Comparison of ENCODE assay signal across 8 cellular contexts in genomic region chr4:16626945-16627344, GRCh38.
A peak's percentile ranks its signal among the peaks of the same experiment; 100 is the strongest.
DNase-seq lines count a peak whose midpoint lies in the region; ATAC-seq and TF ChIP-seq lines count a peak whose summit lies in the region.
"Had no signal": no experiment of that assay in that cellular context is flagged by ENCODE, and none has a peak within 500 bp of the region (broad histone marks: within the 10 kb centered on the region; RNA-seq: fewer than 3 reads in every experiment).

No MANE protein-coding gene starts in this region.

- peak overlapping the region; percentile 98 for H4K91ac ChIP-seq in IMR-90 (ENCODE audit: insufficient read depth, low read depth, low read length)

- H2BK120ac ChIP-seq in IMR-90 (ENCODE audit: low read depth, low read length) = peak overlapping the region; percentile 99

- TF ChIP-seq CTCF in IMR-90 (conservative IDR thresholded peaks at IDR 0.05; ENCODE audit: low read depth, low read length) (no peak), cardiac fibroblast (IDR thresholded peaks at IDR 0.05; ENCODE audit: low read depth, low read length) (no peak), progenitor cell of endocrine pancreas (IDR thresholded peaks at IDR 0.05; ENCODE audit: unreplicated experiment) (no peak)

- H3K27me3 ChIP-seq in IMR-90 (ENCODE audit: control insufficient read depth, insufficient read depth, low read length) = no peaks in the 10 kb centered on the region
- H3K27me3 ChIP-seq in aorta (ENCODE audit: control insufficient read depth in 1 of 2, insufficient read depth in 2 of 2, low read length in 1 of 2) = no peaks in the 10 kb centered on the region

- H3K9me3 ChIP-seq in IMR-90 (ENCODE audit: control insufficient read depth, insufficient read depth, low read length) (no peaks in the 10 kb centered on the region), aorta (ENCODE audit: control insufficient read depth, low read length) (no peaks in the 10 kb centered on the region)

- H3K23ac ChIP-seq in IMR-90 (ENCODE audit: low read depth, low read length) = peak overlapping the region; percentile 87; the same call in 1 of the 2 replicates

- no peaks in the 10 kb centered on the region for H3K4me1 Mint-ChIP-seq in progenitor cell of endocrine pancreas (ENCODE audit: low read depth)
- H3K4me1 Mint-ChIP-seq in activated T-helper 1 cell treated with anti-CD3 and anti-CD28 coated beads, Interleukin-12 subunit alpha, Interleukin-12 subunit beta, Interleukin-2, Interleukin-4 antibody, amounts not matched to agents 30 ng/mL and 10 ng/mL and 1 ng/mL, durations not matched to agents 14 hours and 24 hours and 36 hours (ENCODE audit: low read depth) = no peaks in the 10 kb centered on the region

- H2AFZ ChIP-seq in IMR-90 (replicated peaks; ENCODE audit: low read length, poor library complexity) = no peak overlapping the region

- H3K4me1 ChIP-seq in IMR-90 (ENCODE audit: control insufficient read depth, insufficient read depth, low read length) (peaks cover 20% of the 10 kb centered on the region), aorta (ENCODE audit: control insufficient read depth in 1 of 2, insufficient read depth in 2 of 2, low read length in 2 of 2) (no peaks in the 10 kb centered on the region)

- H4K8ac ChIP-seq in IMR-90 (ENCODE audit: low read depth in 2 of 2, low read length in 2 of 2) = peak overlapping the region; percentile 90 to 91; a peak in 3 of 4 replicates

- peaks cover 25% of the 10 kb centered on the region for H3K27me3 Mint-ChIP-seq in progenitor cell of endocrine pancreas
- no peaks in the 10 kb centered on the region for H3K27me3 Mint-ChIP-seq in activated T-helper 1 cell treated with anti-CD3 and anti-CD28 coated beads, Interleukin-12 subunit alpha, Interleukin-12 subunit beta, Interleukin-2, Interleukin-4 antibody, amounts not matched to agents 30 ng/mL and 10 ng/mL and 1 ng/mL, durations not matched to agents 14 hours and 24 hours and 36 hours (ENCODE audit: insufficient read depth)

- H3K27ac Mint-ChIP-seq in progenitor cell of endocrine pancreas = no peak overlapping the region
- no peak overlapping the region for H3K27ac Mint-ChIP-seq in activated T-helper 1 cell treated with anti-CD3 and anti-CD28 coated beads, Interleukin-12 subunit alpha, Interleukin-12 subunit beta, Interleukin-2, Interleukin-4 antibody, amounts not matched to agents 30 ng/mL and 10 ng/mL and 1 ng/mL, durations not matched to agents 14 hours and 24 hours and 36 hours

- CTCF ChIA-PET in IMR-90 (lab: Yijun Ruan, JAX) = no interaction called here

- DNase-seq in IMR-90 = peak; percentile 98
- peak; percentile 94 to 95 for DNase-seq in cardiac fibroblast (ENCODE audit: low read depth in 2 of 2)
- peak; percentile 38 for DNase-seq in kidney tubule cell (ENCODE audit: low spot score)
- DNase-seq in aorta = no peak
- no peak for DNase-seq in NCI-H446 treated with DMSO at 0.1 percent for 48 hours (lab: John Stamatoyannopoulos, UW)
- DNase-seq in progenitor cell of endocrine pancreas (ENCODE audit: low spot score, unreplicated experiment) = no peak
- DNase-seq in activated T-helper 1 cell treated with anti-CD3 and anti-CD28 coated beads, Interleukin-12 subunit alpha, Interleukin-12 subunit beta, Interleukin-2, Interleukin-4 antibody, amounts not matched to agents 30 ng/mL and 10 ng/mL and 1 ng/mL, durations not matched to agents 14 hours and 24 hours and 36 hours (ENCODE audit: low spot score) = no peak
- DNase-seq: NCI-H446 had no signal

- H3K36me3 ChIP-seq in IMR-90 (ENCODE audit: control insufficient read depth, insufficient read depth, low read length) (no peaks in the 10 kb centered on the region), aorta (ENCODE audit: control insufficient read depth in 1 of 2, insufficient read depth in 2 of 2, low read length in 1 of 2) (no peaks in the 10 kb centered on the region)

- POLR2A ChIA-PET in IMR-90 (lab: Charles Lee; ENCODE audit: unreplicated experiment) = interaction anchor here (0.5 kb wide), 1 partner anchor 15 kb away, joined by 3 read pairs; no protein-coding TSS in a partner anchor

- H3K4me3 ChIP-seq in IMR-90 (ENCODE audit: insufficient read depth, low read depth, low read length) = no peak overlapping the region
- no peak overlapping the region for H3K4me3 ChIP-seq in cardiac fibroblast (replicated peaks in 1 of 2; ENCODE audit: low read depth in 2 of 2, low read length in 2 of 2)
- H3K4me3 ChIP-seq in aorta (ENCODE audit: low read length in 2 of 2) = no peak overlapping the region

- peak overlapping the region; percentile 97 for H3K4ac ChIP-seq in IMR-90 (ENCODE audit: low read depth, low read length)

- peaks cover 13% of the 10 kb centered on the region for H3K9me1 ChIP-seq in IMR-90 (ENCODE audit: insufficient read depth, low read length)

- no peaks in the 10 kb centered on the region for H3K36me3 Mint-ChIP-seq in progenitor cell of endocrine pancreas (ENCODE audit: insufficient read depth)
- H3K36me3 Mint-ChIP-seq in activated T-helper 1 cell treated with anti-CD3 and anti-CD28 coated beads, Interleukin-12 subunit alpha, Interleukin-12 subunit beta, Interleukin-2, Interleukin-4 antibody, amounts not matched to agents 30 ng/mL and 10 ng/mL and 1 ng/mL, durations not matched to agents 14 hours and 24 hours and 36 hours (ENCODE audit: low read depth) = no peaks in the 10 kb centered on the region

- H4K5ac ChIP-seq in IMR-90 (ENCODE audit: low read depth, low read length) = peak overlapping the region; percentile 93

- H3K4me3 Mint-ChIP-seq in progenitor cell of endocrine pancreas (ENCODE audit: low read depth) = no peak overlapping the region
- no peak overlapping the region for H3K4me3 Mint-ChIP-seq in activated T-helper 1 cell treated with anti-CD3 and anti-CD28 coated beads, Interleukin-12 subunit alpha, Interleukin-12 subunit beta, Interleukin-2, Interleukin-4 antibody, amounts not matched to agents 30 ng/mL and 10 ng/mL and 1 ng/mL, durations not matched to agents 14 hours and 24 hours and 36 hours

- H3K79me1 ChIP-seq in IMR-90 (ENCODE audit: low read depth in 1 of 2, low read length in 2 of 2) = peaks cover 0 to 23% of the 10 kb centered on the region in 2 experiments; a peak in 2 of 4 replicates

- peak overlapping the region; percentile 81; the same call in 2 of the 3 replicates for H2BK15ac ChIP-seq in IMR-90 (ENCODE audit: low read depth, low read length)

- dilution Hi-C loops in IMR-90 (cut with HindIII; ENCODE audit: low sequenced_read_pairs, unreplicated experiment) = no loop called here

- ATAC-seq in IMR-90 (ENCODE audit: low read depth) (peak; percentile 86), aorta (ENCODE audit: low FRiP score) (peak; percentile 90)

- peak overlapping the region; percentile 84 for H2AK5ac ChIP-seq in IMR-90 (ENCODE audit: low read depth, low read length)

- peak overlapping the region; percentile 35 for H2AK9ac ChIP-seq in IMR-90 (replicated peaks; ENCODE audit: low read depth, low read length, poor library complexity)

- peak overlapping the region; percentile 77; the same call in 1 of the 2 replicates for H3K27ac ChIP-seq in IMR-90 (ENCODE audit: insufficient read depth, low read length)
- no peak overlapping the region for H3K27ac ChIP-seq in aorta (ENCODE audit: low read depth in 1 of 2, low read length in 2 of 2)

- peak overlapping the region; percentile 62; the same call in 1 of the 2 replicates for H3K4me2 ChIP-seq in IMR-90 (ENCODE audit: low read depth, low read length)

- peak overlapping the region; percentile 96 for H3K14ac ChIP-seq in IMR-90 (replicated peaks; ENCODE audit: low read depth, low read length)

- peak; percentile 12; the same call in 1 of the 2 replicates for TF ChIP-seq RAD21 in IMR-90 (IDR thresholded peaks at IDR 0.05; ENCODE audit: low read length)

- in situ Hi-C loops in IMR-90 (cut with MboI; ENCODE audit: low sequenced_read_pairs) = no loop called here

- peak overlapping the region; percentile 99 for H3K18ac ChIP-seq in IMR-90 (ENCODE audit: low read depth, low read length)

- peak overlapping the region; percentile 97 for H2BK20ac ChIP-seq in IMR-90 (ENCODE audit: low read depth, low read length)

- TF ChIP-seq POLR2A in IMR-90 (IDR thresholded peaks at IDR 0.05; ENCODE audit: low read depth, low read length) = no peak

- H3K9ac ChIP-seq in IMR-90 (ENCODE audit: low read depth, low read length) = no peak overlapping the region

- WGBS in IMR-90 (ENCODE audit: extremely low coverage in 2 of 2, insufficient read length in 1 of 2), 2 experiments = 8% methylated on average over 2 of the region's 5 CpGs; no CpG with 5 or more reads in 1 of the 2 experiments
- 62 to 64% methylated on average over 5 of the region's 5 CpGs for WGBS in aorta, 2 donors

- H3K56ac ChIP-seq in IMR-90 (ENCODE audit: extremely low read depth, insufficient read depth, low read length) = peak overlapping the region; percentile 88

- H4K20me1 ChIP-seq in IMR-90 (ENCODE audit: insufficient read depth, low read length) = no peaks in the 10 kb centered on the region

- intact Hi-C loops in IMR-90 (cut with micrococcal nuclease) (loop anchor here (2.0 to 10.0 kb wide), 3 partner anchors 60 to 818 kb away; partner anchors contain the start of gene LDB2), aorta (cut with DNase I) (no loop called here)
- intact Hi-C loops in activated T-helper 1 cell treated with anti-CD3 and anti-CD28 coated beads, Interleukin-12 subunit alpha, Interleukin-12 subunit beta, Interleukin-2, Interleukin-4 antibody, amounts not matched to agents 30 ng/mL and 10 ng/mL and 1 ng/mL, durations not matched to agents 14 hours and 24 hours and 36 hours (cut with micrococcal nuclease) = no loop called here

- no TSS peak for BruUV-seq in IMR-90 (replicated peaks; lab: Mats Ljungman, UMichigan)

- peak overlapping the region; percentile 98 for H2BK5ac ChIP-seq in IMR-90 (ENCODE audit: low read depth, low read length, poor library complexity, severe bottlenecking)

- H3K9me3 Mint-ChIP-seq in progenitor cell of endocrine pancreas (ENCODE audit: low read depth) = peaks cover 3% of the 10 kb centered on the region
- peaks cover 7% of the 10 kb centered on the region for H3K9me3 Mint-ChIP-seq in activated T-helper 1 cell treated with anti-CD3 and anti-CD28 coated beads, Interleukin-12 subunit alpha, Interleukin-12 subunit beta, Interleukin-2, Interleukin-4 antibody, amounts not matched to agents 30 ng/mL and 10 ng/mL and 1 ng/mL, durations not matched to agents 14 hours and 24 hours and 36 hours

TF ChIP-seq in IMR-90, 13 proteins besides CTCF, POLR2A, EP300 and RAD21 (continues in another document):
- TF ChIP-seq SMC3 (IDR thresholded peaks at IDR 0.05; ENCODE audit: low read depth, low read length) = no peak
- TF ChIP-seq CEBPB (IDR thresholded peaks at IDR 0.05; ENCODE audit: low read depth, low read length) = peak; percentile 88
- TF ChIP-seq CHD1 (IDR thresholded peaks at IDR 0.05; ENCODE audit: low read depth, low read length) = no peak

Comparison
In these comparisons a context has a peak if more than half of its experiments do, and no peak if none do; other contexts are left out.
1. DNase-seq: peak in IMR-90 (single experiment), cardiac fibroblast (2 of 2) and kidney tubule cell (single experiment); none in aorta (0 of 2), NCI-H446 treated with DMSO at 0.1 percent for 48 hours (single experiment), progenitor cell of endocrine pancreas (single experiment) and activated T-helper 1 cell treated with anti-CD3 and anti-CD28 coated beads, Interleukin-12 subunit alpha, Interleukin-12 subunit beta, Interleukin-2, Interleukin-4 antibody, amounts not matched to agents 30 ng/mL and 10 ng/mL and 1 ng/mL, durations not matched to agents 14 hours and 24 hours and 36 hours (single experiment).